30 cellular contexts compared by ENCODE assay signal in the genomic region with DNA sequence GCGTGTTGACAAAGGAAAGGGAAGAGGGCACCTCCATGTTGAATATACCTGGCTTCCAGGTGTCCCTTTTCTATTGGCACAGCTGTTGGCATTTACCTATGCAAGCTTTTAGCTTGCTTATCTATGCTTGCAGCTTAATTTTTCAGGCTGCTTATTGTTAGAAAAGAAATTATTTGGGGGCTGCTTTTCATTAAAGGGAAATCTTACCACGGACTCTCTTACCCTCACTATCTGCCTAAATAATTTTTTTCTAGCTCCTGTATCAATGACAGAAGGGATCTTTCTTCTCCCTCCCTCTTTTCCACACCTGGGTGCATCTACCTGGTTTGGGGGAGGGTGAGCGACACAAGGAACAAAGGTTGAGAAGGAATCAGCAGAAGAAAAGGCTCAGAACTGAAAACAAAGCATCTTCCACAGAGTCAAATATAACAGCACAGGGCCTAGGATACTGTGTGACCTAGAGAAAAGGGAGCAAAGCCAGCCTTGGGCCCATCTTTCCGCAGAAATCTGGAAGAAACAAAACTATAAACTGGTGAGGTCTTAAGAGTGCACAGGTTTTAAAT.
DNase-seq lines count a peak whose midpoint lies in the region; ATAC-seq and TF ChIP-seq lines count a peak whose summit lies in the region.
"Had no signal": no experiment of that assay in that cellular context is flagged by ENCODE, and none has a peak within 500 bp of the region (broad histone marks: within the 10 kb centered on the region; RNA-seq: fewer than 3 reads in every experiment).

No MANE protein-coding gene starts in this region.

- no peak for ATAC-seq in GM18517 (IDR thresholded peaks at IDR 0.05; ENCODE audit: unreplicated experiment)
- ATAC-seq: activated CD4-positive, CD25-positive, alpha-beta regulatory T cell treated with anti-CD3 and anti-CD28 coated beads, Interleukin-2, amount 50 U/mL, for 24 hours; activated CD8-positive, alpha-beta memory T cell treated with anti-CD3 and anti-CD28 coated beads, Interleukin-2, amount 10 ng/mL, durations not matched to agents 7 days and 5 days; activated T-cell treated with anti-CD3 and anti-CD28 coated beads, Interleukin-2, amount 50 U/mL, for 72 hours; left lobe of liver; Right ventricle myocardium inferior; SK-N-SH treated with all-trans-retinoic acid at 6 μM for 48 hours; stimulated activated memory B cell treated with anti-CD40 and anti-IgM and Interleukin-4, amounts not matched to agents 10 μg/mL and 1 μg/mL and 100 μg/mL, for 72 hours; T-helper 17 cell had no signal

- peak overlapping the region; percentile 67 for H3K9ac ChIP-seq in HUES6 (ENCODE audit: low read length)
- no peak overlapping the region for H3K9ac ChIP-seq in OCI-LY3 (ENCODE audit: low read length)
- H3K9ac ChIP-seq: parathyroid adenoma had no signal

- H4K20me1 ChIP-seq in OCI-LY3 (ENCODE audit: insufficient read depth, low read length), result no peaks in the 10 kb centered on the region

- H3K9me3 ChIP-seq in HUES6 (ENCODE audit: control insufficient read depth, insufficient read depth, low read depth, low read length), result peaks cover 14% of the 10 kb centered on the region
- no peaks in the 10 kb centered on the region for H3K9me3 ChIP-seq in OCI-LY3 (ENCODE audit: insufficient read depth, low read length)
- H3K9me3 ChIP-seq: adrenal gland, esophagus muscularis mucosa, MG63 had no signal

- H3K4me3 ChIP-seq in HUES6 (ENCODE audit: low read depth, low read length), result 0 out of 2 replicates have a peak overlapping the region, but pooled peaks have one; percentile 3
- H3K4me3 ChIP-seq in OCI-LY3 (ENCODE audit: low read length), result 0 out of 2 replicates have a peak overlapping the region, but pooled peaks have one; percentile 16
- H3K4me3 ChIP-seq: adrenal gland, esophagus muscularis mucosa, MG63, PC-9 had no signal

- H3K4me1 ChIP-seq in HUES6 (ENCODE audit: control insufficient read depth, insufficient read depth, low read length), result peaks cover 16% of the 10 kb centered on the region
- H3K4me1 ChIP-seq in OCI-LY3 (ENCODE audit: low read length), result no peaks in the 10 kb centered on the region
- H3K4me1 ChIP-seq: adrenal gland, esophagus muscularis mucosa, parathyroid adenoma had no signal

- 0 out of 2 replicates have a peak overlapping the region, but pooled peaks have one; percentile 17 for H3K4me2 ChIP-seq in OCI-LY3 (ENCODE audit: low read length)
- H3K4me2 ChIP-seq: PC-9 had no signal

- peak overlapping the region; percentile 95 for H3K27ac ChIP-seq in HUES6 (ENCODE audit: low read depth, low read length)
- no peak overlapping the region for H3K27ac ChIP-seq in OCI-LY3 (ENCODE audit: low read length)
- H3K27ac ChIP-seq: adrenal gland, esophagus muscularis mucosa, parathyroid adenoma, PC-9 had no signal

- H2AFZ ChIP-seq in OCI-LY3 (ENCODE audit: low read depth, low read length), result no peak overlapping the region
- H2AFZ ChIP-seq: parathyroid adenoma, PC-9 had no signal

- H3K27me3 ChIP-seq in HUES6 (ENCODE audit: control insufficient read depth, insufficient read depth, low read length) (no peaks in the 10 kb centered on the region), OCI-LY3 (ENCODE audit: low read depth, low read length) (peaks cover 20% of the 10 kb centered on the region; the same call in 1 of the 2 replicates)
- H3K27me3 ChIP-seq: MG63 had no signal

- H3K79me2 ChIP-seq in OCI-LY3 (ENCODE audit: low read length), result no peaks in the 10 kb centered on the region
- H3K79me2 ChIP-seq: parathyroid adenoma had no signal

- peak; percentile 46 for DNase-seq in COLO668 (lab: John Stamatoyannopoulos, UW; ENCODE audit: unreplicated experiment)
- DNase-seq in iPS-NIHi7 (ENCODE audit: extremely low spot score), result peak; percentile 18
- no peak for DNase-seq in germinal center (ENCODE audit: low spot score)
- no peak for DNase-seq in NCI-H1417 (lab: John Stamatoyannopoulos, UW)
- DNase-seq: activated CD4-positive, alpha-beta T cell treated with anti-CD3 and anti-CD28 coated beads, Interleukin-2, amount 50 U/mL, for 4 hours; activated CD8-positive, alpha-beta memory T cell treated with anti-CD3 and anti-CD28 coated beads, Interleukin-2, amount 10 ng/mL, durations not matched to agents 7 days and 5 days; activated naive CD4-positive, alpha-beta T cell; activated T-cell treated with anti-CD3 and anti-CD28 coated beads, Interleukin-2, amount 50 U/mL, for 72 hours; adrenal gland; Calu3; foreskin fibroblast; head of caudate nucleus; KBM-7; MG63; NCI-H2107; NCI-H446 treated with DMSO at 0.1 percent for 48 hours; NK-92 treated with Interleukin-12 subunit alpha and Interleukin-12 subunit beta, amount 100 ng/mL, for 24 hours; PC-9; substantia nigra; T-helper 17 cell had no signal

- TF ChIP-seq CTCF in OCI-LY3 (IDR thresholded peaks at IDR 0.05; ENCODE audit: low read depth, low read length), result no peak

- H3K36me3 ChIP-seq in HUES6 (ENCODE audit: control insufficient read depth, insufficient read depth, low read length) (no peaks in the 10 kb centered on the region), OCI-LY3 (replicated peaks; ENCODE audit: low read depth, low read length) (no peaks in the 10 kb centered on the region)
- H3K36me3 ChIP-seq: adrenal gland, esophagus muscularis mucosa, MG63 had no signal

Comparison
In these comparisons a context has a peak if more than half of its experiments do, and no peak if none do; other contexts are left out.
1. DNase-seq: peak in COLO668 (single experiment) and iPS-NIHi7 (single experiment); none in germinal center (single experiment) and NCI-H1417 (0 of 3).